ENCODE assay signal across 10 cellular contexts in the genomic region with DNA sequence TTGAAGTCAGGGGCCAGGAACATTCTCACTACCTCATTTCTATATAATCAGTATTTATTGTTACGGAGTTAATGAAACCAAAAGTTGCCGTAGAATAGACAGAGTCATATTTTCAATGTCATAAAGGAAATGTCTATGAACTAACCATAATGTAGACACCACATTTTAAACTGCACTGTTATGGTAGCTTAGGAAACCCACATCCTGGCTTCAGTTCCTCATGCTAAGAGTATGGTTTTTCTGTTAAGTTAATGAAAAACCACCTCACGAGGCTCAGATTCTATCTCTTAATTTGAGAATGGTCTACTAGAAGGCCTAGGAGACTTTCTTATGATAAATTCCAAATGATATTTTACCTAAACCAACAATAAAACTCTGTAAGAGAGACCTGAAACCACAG.
DNase-seq lines count a peak whose midpoint lies in the region; ATAC-seq and TF ChIP-seq lines count a peak whose summit lies in the region.
"Had no signal": no experiment of that assay in that cellular context is flagged by ENCODE, and none has a peak within 500 bp of the region (broad histone marks: within the 10 kb centered on the region; RNA-seq: fewer than 3 reads in every experiment).

No MANE protein-coding gene starts in this region.

- no peak overlapping the region for H3K27ac Mint-ChIP-seq in activated naive CD4-positive, alpha-beta T cell treated with anti-CD3 and anti-CD28 coated beads, Interleukin-2, amount 50 U/mL, for 72 hours

- no peak overlapping the region for H3K4me3 ChIP-seq in upper lobe of right lung
- H3K4me3 ChIP-seq: suprapubic skin had no signal

- no peaks in the 10 kb centered on the region for H3K9me3 ChIP-seq in upper lobe of right lung
- H3K9me3 ChIP-seq: suprapubic skin had no signal

- no peak overlapping the region for H3K27ac ChIP-seq in upper lobe of right lung
- H3K27ac ChIP-seq: parathyroid adenoma, suprapubic skin had no signal

- DNase-seq in activated naive CD4-positive, alpha-beta T cell treated with anti-CD3 and anti-CD28 coated beads, Interleukin-2, amount 50 U/mL, for 72 hours (ENCODE audit: low spot score in 2 of 2): no peak
- no peak for DNase-seq in activated naive CD4-positive, alpha-beta T cell (lab: John Stamatoyannopoulos, UW)
- DNase-seq in NAMALWA (ENCODE audit: low spot score) (peak; percentile 33), upper lobe of right lung (no peak), Right ventricle myocardium superior (no peak), NCI-H146 treated with DMSO at 0.1 percent for 48 hours (lab: John Stamatoyannopoulos, UW; ENCODE audit: unreplicated experiment) (no peak), pons (ENCODE audit: low spot score) (no peak)

- intact Hi-C loops in upper lobe of right lung (cut with DNase I) (loop anchor here (10.0 kb wide), 1 partner anchor 472 kb away; no protein-coding TSS in a partner anchor), Right ventricle myocardium superior (cut with DNase I) (loop anchor here (5.0 kb wide), 1 partner anchor 474 kb away; no protein-coding TSS in a partner anchor)

- H3K36me3 Mint-ChIP-seq in activated naive CD4-positive, alpha-beta T cell treated with anti-CD3 and anti-CD28 coated beads, Interleukin-2, amount 50 U/mL, for 72 hours: no peaks in the 10 kb centered on the region

- ATAC-seq in activated naive CD4-positive, alpha-beta T cell treated with anti-CD3 and anti-CD28 coated beads, Interleukin-2, amount 50 U/mL, for 72 hours: peak; percentile 89 to 99
- ATAC-seq in HG02840 (IDR thresholded peaks at IDR 0.05; ENCODE audit: low FRiP score, unreplicated experiment) (peak; percentile 100), upper lobe of right lung (peak; percentile 35), Right ventricle myocardium superior (ENCODE audit: poor library complexity) (no peak)

- H3K9me3 Mint-ChIP-seq in activated naive CD4-positive, alpha-beta T cell treated with anti-CD3 and anti-CD28 coated beads, Interleukin-2, amount 50 U/mL, for 72 hours: no peaks in the 10 kb centered on the region

- peaks cover 12% of the 10 kb centered on the region for H3K4me1 ChIP-seq in upper lobe of right lung
- H3K4me1 ChIP-seq: parathyroid adenoma had no signal

- no peaks in the 10 kb centered on the region for H3K27me3 ChIP-seq in upper lobe of right lung
- H3K27me3 ChIP-seq: suprapubic skin had no signal

- no peak for TF ChIP-seq CTCF in upper lobe of right lung (IDR thresholded peaks at IDR 0.05)

- H3K36me3 ChIP-seq in upper lobe of right lung: no peaks in the 10 kb centered on the region
- H3K36me3 ChIP-seq: suprapubic skin had no signal
